In genomic region chr12:10621278-10621677, GRCh38 we compare ENCODE assay signal across 36 cellular contexts. TPM values are rescaled to one million over a fixed set of nuclear protein-coding genes. Genes with fewer than 3 reads are reported as not detected.
"Had no signal": no experiment of that assay in that cellular context is flagged by ENCODE, and none has a peak within 500 bp of the region (broad histone marks: within the 10 kb centered on the region; RNA-seq: fewer than 3 reads in every experiment).

No MANE protein-coding gene starts in this region.

- H3K4me1 ChIP-seq: adrenal gland had no signal

- ATAC-seq: activated CD8-positive, alpha-beta T cell treated with anti-CD3 and anti-CD28 coated beads for 36 hours; activated naive CD4-positive, alpha-beta T cell treated with anti-CD3 and anti-CD28 coated beads, Interleukin-2, amount 50 U/mL, for 72 hours; activated T-cell treated with anti-CD3 and anti-CD28 coated beads, Interleukin-2, amount 50 U/mL, for 4 hours; activated T-cell treated with anti-CD3 and anti-CD28 coated beads, Interleukin-2, amount 50 U/mL, for 72 hours; activated T-helper 17 cell treated with anti-CD3 and anti-CD28 coated beads, Interleukin-2, amount 50 U/mL, for 72 hours had no signal

- DNase-seq: activated B cell treated with CpG ODN at 0.5 μM for 24 hours; activated CD4-positive, alpha-beta memory T cell treated with anti-CD3 and anti-CD28 coated beads for 36 hours; activated CD4-positive, alpha-beta T cell treated with anti-CD3 and anti-CD28 coated beads for 4 hours; activated CD4-positive, alpha-beta T cell treated with anti-CD3 and anti-CD28 coated beads, Interleukin-2, amount 10 ng/mL, durations not matched to agents 24 days and 14 days; activated CD4-positive, alpha-beta T cell treated with anti-CD3 and anti-CD28 coated beads, Interleukin-2, amount 50 U/mL, for 1 hour; activated CD4-positive, alpha-beta T cell treated with anti-CD3 and anti-CD28 coated beads, Interleukin-2, amount 50 U/mL, for 4 hours; activated CD4-positive, CD25-positive, alpha-beta regulatory T cell treated with anti-CD3 and anti-CD28 coated beads, Interleukin-2, amount 50 U/mL, for 72 hours; activated CD8-positive, alpha-beta memory T cell treated with anti-CD3 and anti-CD28 coated beads, Interleukin-2, amount 50 U/mL, for 4 hours; activated CD8-positive, alpha-beta T cell treated with anti-CD3 and anti-CD28 coated beads for 36 hours; activated effector memory CD4-positive, alpha-beta T cell treated with anti-CD3 and anti-CD28 coated beads, Interleukin-2, amount 50 U/mL, for 16 hours; activated gamma-delta T cell treated with Interleukin-2 at 50 U/mL for 16 hours; activated naive CD4-positive, alpha-beta T cell; activated naive CD4-positive, alpha-beta T cell treated with anti-CD3 and anti-CD28 coated beads for 36 hours; activated naive CD4-positive, alpha-beta T cell treated with anti-CD3 and anti-CD28 coated beads, Interleukin-2, amount 50 U/mL, for 16 hours; activated naive CD8-positive, alpha-beta T cell treated with anti-CD3 and anti-CD28 coated beads for 36 hours; activated T-cell treated with anti-CD3 and anti-CD28 coated beads for 4 hours; activated T-cell treated with anti-CD3 and anti-CD28 coated beads, Interleukin-2, amount 50 U/mL, for 1 hour; activated T-cell treated with anti-CD3 and anti-CD28 coated beads, Interleukin-2, amount 50 U/mL, for 4 hours; activated T-cell treated with anti-CD3 and anti-CD28 coated beads, Interleukin-2, amount 50 U/mL, for 72 hours; adrenal gland; amniotic stem cell; aorta; caudate nucleus; T-helper 1 cell; T-helper 2 cell; T-helper 9 cell had no signal

- H3K4me3 Mint-ChIP-seq: activated B cell treated with CpG ODN at 0.5 μM for 24 hours; activated CD4-positive, alpha-beta memory T cell treated with anti-CD3 and anti-CD28 coated beads for 36 hours; activated CD4-positive, alpha-beta T cell treated with anti-CD3 and anti-CD28 coated beads, Interleukin-2, amount 10 ng/mL, durations not matched to agents 24 days and 14 days; activated CD8-positive, alpha-beta T cell treated with anti-CD3 and anti-CD28 coated beads for 36 hours; activated naive CD4-positive, alpha-beta T cell treated with anti-CD3 and anti-CD28 coated beads for 36 hours; activated naive CD8-positive, alpha-beta T cell treated with anti-CD3 and anti-CD28 coated beads for 36 hours; activated T-cell treated with anti-CD3 and anti-CD28 coated beads, Interleukin-2, amount 50 U/mL, for 4 hours; activated T-cell treated with anti-CD3 and anti-CD28 coated beads, Interleukin-2, amount 50 U/mL, for 72 hours; activated T-helper 1 cell treated with anti-CD3 and anti-CD28 coated beads, Interleukin-12 subunit alpha, Interleukin-12 subunit beta, Interleukin-2, Interleukin-4 antibody, amounts not matched to agents 30 ng/mL and 10 ng/mL and 1 ng/mL, durations not matched to agents 14 hours and 24 hours and 36 hours; activated T-helper 17 cell treated with anti-CD3 and anti-CD28 coated beads, Interleukin-2, amount 50 U/mL, for 72 hours; brain; T-helper 1 cell treated with Interleukin-12 subunit alpha and Interleukin-12 subunit beta and Interleukin-4 antibody, amounts not matched to agents 30 μg/mL and 1 μg/mL, for 36 hours; T-helper 2 cell treated with Interferon-gamma antibody and Interleukin-4, amounts not matched to agents 5 μg/mL and 100 μg/mL, for 36 hours had no signal

- H3K27me3 Mint-ChIP-seq: activated naive CD8-positive, alpha-beta T cell treated with anti-CD3 and anti-CD28 coated beads for 36 hours had no signal

- H3K27ac ChIP-seq: adrenal gland, cardiac muscle cell, VCaP had no signal

- H3K4me1 Mint-ChIP-seq: activated B cell treated with CpG ODN at 0.5 μM for 24 hours; activated CD4-positive, alpha-beta T cell treated with anti-CD3 and anti-CD28 coated beads, Interleukin-2, amount 10 ng/mL, durations not matched to agents 24 days and 14 days; activated naive CD8-positive, alpha-beta T cell treated with anti-CD3 and anti-CD28 coated beads for 36 hours; activated T-helper 17 cell treated with anti-CD3 and anti-CD28 coated beads, Interleukin-2, amount 50 U/mL, for 72 hours; brain had no signal

- H3K9me3 Mint-ChIP-seq: activated B cell treated with CpG ODN at 0.5 μM for 24 hours; activated CD4-positive, alpha-beta memory T cell treated with anti-CD3 and anti-CD28 coated beads for 36 hours; activated CD4-positive, alpha-beta T cell treated with anti-CD3 and anti-CD28 coated beads, Interleukin-2, amount 10 ng/mL, durations not matched to agents 24 days and 14 days; activated CD8-positive, alpha-beta T cell treated with anti-CD3 and anti-CD28 coated beads for 36 hours; activated naive CD4-positive, alpha-beta T cell treated with anti-CD3 and anti-CD28 coated beads for 36 hours; activated naive CD4-positive, alpha-beta T cell treated with anti-CD3 and anti-CD28 coated beads, Interleukin-2, amount 50 U/mL, for 72 hours; activated naive CD8-positive, alpha-beta T cell treated with anti-CD3 and anti-CD28 coated beads for 36 hours; activated T-cell treated with anti-CD3 and anti-CD28 coated beads, Interleukin-2, amount 50 U/mL, for 4 hours; activated T-cell treated with anti-CD3 and anti-CD28 coated beads, Interleukin-2, amount 50 U/mL, for 72 hours; activated T-helper 1 cell treated with anti-CD3 and anti-CD28 coated beads, Interleukin-12 subunit alpha, Interleukin-12 subunit beta, Interleukin-2, Interleukin-4 antibody, amounts not matched to agents 30 ng/mL and 10 ng/mL and 1 ng/mL, durations not matched to agents 14 hours and 24 hours and 36 hours; activated T-helper 17 cell treated with anti-CD3 and anti-CD28 coated beads, Interleukin-2, amount 50 U/mL, for 72 hours; brain; T-helper 1 cell treated with Interleukin-12 subunit alpha and Interleukin-12 subunit beta and Interleukin-4 antibody, amounts not matched to agents 30 μg/mL and 1 μg/mL, for 36 hours; T-helper 2 cell treated with Interferon-gamma antibody and Interleukin-4, amounts not matched to agents 5 μg/mL and 100 μg/mL, for 36 hours had no signal

- H3K4me3 ChIP-seq: adrenal gland, cardiac muscle cell had no signal

- H3K27ac Mint-ChIP-seq: activated B cell treated with CpG ODN at 0.5 μM for 24 hours; activated CD4-positive, alpha-beta memory T cell treated with anti-CD3 and anti-CD28 coated beads for 36 hours; activated CD4-positive, alpha-beta T cell treated with anti-CD3 and anti-CD28 coated beads, Interleukin-2, amount 10 ng/mL, durations not matched to agents 24 days and 14 days; activated CD8-positive, alpha-beta T cell treated with anti-CD3 and anti-CD28 coated beads for 36 hours; activated naive CD4-positive, alpha-beta T cell treated with anti-CD3 and anti-CD28 coated beads for 36 hours; activated naive CD4-positive, alpha-beta T cell treated with anti-CD3 and anti-CD28 coated beads, Interleukin-2, amount 50 U/mL, for 72 hours; activated naive CD8-positive, alpha-beta T cell treated with anti-CD3 and anti-CD28 coated beads for 36 hours; activated T-cell treated with anti-CD3 and anti-CD28 coated beads, Interleukin-2, amount 50 U/mL, for 72 hours; activated T-helper 1 cell treated with anti-CD3 and anti-CD28 coated beads, Interleukin-12 subunit alpha, Interleukin-12 subunit beta, Interleukin-2, Interleukin-4 antibody, amounts not matched to agents 30 ng/mL and 10 ng/mL and 1 ng/mL, durations not matched to agents 14 hours and 24 hours and 36 hours; activated T-helper 17 cell treated with anti-CD3 and anti-CD28 coated beads, Interleukin-2, amount 50 U/mL, for 72 hours; brain; T-helper 1 cell treated with Interleukin-12 subunit alpha and Interleukin-12 subunit beta and Interleukin-4 antibody, amounts not matched to agents 30 μg/mL and 1 μg/mL, for 36 hours; T-helper 2 cell treated with Interferon-gamma antibody and Interleukin-4, amounts not matched to agents 5 μg/mL and 100 μg/mL, for 36 hours had no signal

- H3K9me3 ChIP-seq: adrenal gland had no signal

- FAIRE-seq: bronchial epithelial cell, TTC549 had no signal

- H3K36me3 Mint-ChIP-seq: activated CD4-positive, alpha-beta memory T cell treated with anti-CD3 and anti-CD28 coated beads for 36 hours; activated naive CD4-positive, alpha-beta T cell treated with anti-CD3 and anti-CD28 coated beads, Interleukin-2, amount 50 U/mL, for 72 hours; activated naive CD8-positive, alpha-beta T cell treated with anti-CD3 and anti-CD28 coated beads for 36 hours; brain had no signal

- H3K36me3 ChIP-seq: adrenal gland, cardiac muscle cell had no signal

RNA-seq across cellular contexts. Expression of gene STYK1, which starts 52.6 kb away (rescaled TPM):
- total RNA-seq: activated B cell treated with CpG ODN at 0.5 μM for 24 hours; activated CD4-positive, alpha-beta memory T cell treated with anti-CD3 and anti-CD28 coated beads for 36 hours; activated CD4-positive, alpha-beta T cell treated with anti-CD3 and anti-CD28 coated beads, Interleukin-2, amount 10 ng/mL, durations not matched to agents 24 days and 14 days; activated naive CD4-positive, alpha-beta T cell treated with anti-CD3 and anti-CD28 coated beads for 36 hours; activated T-helper 1 cell treated with anti-CD3 and anti-CD28 coated beads, Interleukin-12 subunit alpha, Interleukin-12 subunit beta, Interleukin-2, Interleukin-4 antibody, amounts not matched to agents 30 ng/mL and 10 ng/mL and 1 ng/mL, durations not matched to agents 14 hours and 24 hours and 36 hours; adrenal gland had no signal
